9 cellular contexts compared by ENCODE assay signal in the genomic region with DNA sequence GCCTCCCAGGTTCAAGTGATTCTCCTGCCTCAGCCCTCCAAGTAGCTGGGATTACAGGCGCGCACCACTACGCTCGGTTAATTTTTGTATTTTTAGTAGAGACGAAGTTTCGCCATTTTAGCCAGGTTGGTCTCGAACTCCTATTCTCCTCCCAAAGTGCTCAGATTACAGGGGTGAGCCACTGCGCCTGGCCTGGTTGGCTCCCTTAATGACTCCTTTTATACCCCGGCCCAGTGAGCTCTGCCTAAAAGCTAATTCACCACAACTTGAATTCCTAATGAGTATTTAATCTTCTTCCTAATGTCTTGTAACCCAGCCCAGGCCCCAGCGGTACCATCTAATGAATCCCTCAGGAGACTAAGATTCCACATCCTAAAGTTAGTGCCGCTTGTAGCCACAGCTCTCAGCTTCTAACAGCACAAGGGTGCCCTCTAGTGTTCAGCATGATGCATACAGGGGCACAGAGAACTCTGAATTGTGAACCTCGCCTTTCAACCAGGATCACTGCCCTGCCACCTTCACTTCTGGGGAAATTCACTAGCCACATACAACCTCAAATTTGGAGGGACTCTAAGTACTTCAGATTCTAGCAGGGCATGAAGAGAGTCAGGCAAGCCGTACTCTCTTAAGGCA.
DNase-seq lines count a peak whose midpoint lies in the region; ATAC-seq, FAIRE-seq and TF ChIP-seq lines count a peak whose summit lies in the region.
"Had no signal": no experiment of that assay in that cellular context is flagged by ENCODE, and none has a peak within 500 bp of the region (broad histone marks: within the 10 kb centered on the region; RNA-seq: fewer than 3 reads in every experiment).

No MANE protein-coding gene starts in this region.

- no peak overlapping the region for H3K9ac ChIP-seq in mammary epithelial cell (ENCODE audit: insufficient read depth, low read length)

- WGBS in mammary epithelial cell (ENCODE audit: low coverage, missing lambda C conversion rate), result 40% methylated on average over 13 of the region's 13 CpGs

- TF ChIP-seq CTCF in mammary epithelial cell (conservative IDR thresholded peaks at IDR 0.05 in 1 of 2, IDR thresholded peaks at IDR 0.05 in 1 of 2; ENCODE audit: extremely low read depth in 1 of 2, insufficient read depth in 1 of 2, low read depth in 1 of 2, low read length in 2 of 2), result peak; percentile 91

- H3K36me3 ChIP-seq in mammary epithelial cell (ENCODE audit: insufficient read depth, low read length), result no peaks in the 10 kb centered on the region
- H3K36me3 ChIP-seq: neutrophil had no signal

- FAIRE-seq in TTC549 (lab: Jason Lieb, UNC), result peak; percentile 5

- no peak overlapping the region for H3K4me3 ChIP-seq in mammary epithelial cell (replicated peaks in 1 of 3; ENCODE audit: insufficient read depth in 1 of 3, low read depth in 2 of 3, low read length in 3 of 3)

- no peaks in the 10 kb centered on the region for H4K20me1 ChIP-seq in mammary epithelial cell (ENCODE audit: insufficient read depth, low read length)

- H2AFZ ChIP-seq in mammary epithelial cell (ENCODE audit: low read depth, low read length), result no peak overlapping the region

- intact Hi-C loops in mammary epithelial cell (cut with micrococcal nuclease), result loop anchor here (1.0 kb wide), 3 partner anchors 371 to 657 kb away; no protein-coding TSS in a partner anchor

- no peak overlapping the region for H3K4me2 ChIP-seq in mammary epithelial cell (ENCODE audit: insufficient read depth, low read depth, low read length)

- H3K9me3 ChIP-seq in mammary epithelial cell (replicated peaks; ENCODE audit: insufficient read depth, low read length), result no peaks in the 10 kb centered on the region
- H3K9me3 ChIP-seq: neutrophil had no signal

- H3K4me1 ChIP-seq in mammary epithelial cell (ENCODE audit: insufficient read depth, low read length), result no peaks in the 10 kb centered on the region

- H3K79me2 ChIP-seq in mammary epithelial cell (ENCODE audit: insufficient read depth, low read length), result no peaks in the 10 kb centered on the region

- in situ Hi-C loops in mammary epithelial cell (cut with MboI; ENCODE audit: low sequenced_read_pairs in 2 of 2), result loop anchor here (10.0 to 25.0 kb wide), 2 partner anchors 646 to 659 kb away; no protein-coding TSS in a partner anchor

- H3K27me3 ChIP-seq in mammary epithelial cell (ENCODE audit: insufficient read depth, low read length), result peaks cover 2% of the 10 kb centered on the region
- H3K27me3 ChIP-seq: neutrophil had no signal

- no TSS peak for BruUV-seq in mammary epithelial cell (replicated peaks; lab: Mats Ljungman, UMichigan)

- no peak overlapping the region for H3K27ac ChIP-seq in mammary epithelial cell (ENCODE audit: insufficient read depth, low read depth, low read length)
- H3K27ac ChIP-seq: neutrophil had no signal

- DNase-seq in activated gamma-delta T cell treated with Interleukin-2 at 50 U/mL for 16 hours (peak; percentile 28), activated gamma-delta T cell (lab: John Stamatoyannopoulos, UW) (no peak), NCI-H146 (lab: John Stamatoyannopoulos, UW) (peak; percentile 49), mammary epithelial cell (peak; percentile 34), kidney glomerular epithelial cell (lab: John Stamatoyannopoulos, UW) (peak; percentile 25)
- DNase-seq in stimulated activated CD4-positive, alpha-beta T cell treated with anti-CD3 and anti-CD28 coated beads, TNF-alpha, amount 100 ng/mL, for 4 hours (ENCODE audit: low read depth in 3 of 3), result peak in 2 of 3 experiments; percentile 1 to 3

- dilution Hi-C loops in mammary epithelial cell (cut with HindIII; ENCODE audit: low sequenced_read_pairs), result no loop called here

- ATAC-seq in HG02571 (IDR thresholded peaks at IDR 0.05; ENCODE audit: unreplicated experiment), result peak; percentile 87

- CTCF ChIA-PET in mammary epithelial cell (lab: Charles Lee; ENCODE audit: low non-redundant PET), result interaction anchor here (0.6 kb wide), 1 partner anchor 565 kb away, joined by 3 read pairs; no protein-coding TSS in a partner anchor
